ENCODE assay signal across 24 cellular contexts in the genomic region with DNA sequence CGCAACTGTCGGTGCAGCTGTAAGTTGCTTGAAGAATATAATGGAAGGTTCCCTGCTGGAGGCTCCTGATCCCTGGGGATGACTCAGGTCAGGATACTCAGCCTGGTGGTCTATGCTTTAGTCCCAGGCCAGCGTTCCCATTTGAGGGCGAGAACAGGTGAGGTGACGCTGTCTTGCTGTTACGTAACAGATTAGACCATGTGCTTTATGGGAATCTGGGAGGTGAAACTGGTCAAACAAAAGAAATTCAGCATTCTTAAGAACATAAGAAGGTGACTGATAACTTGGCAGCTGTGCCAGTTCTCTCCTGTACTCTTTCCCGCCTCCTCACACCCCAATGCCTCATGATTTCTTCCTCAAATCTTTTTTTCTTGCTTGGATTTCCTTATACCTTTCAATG. TPM values are rescaled to one million over a fixed set of nuclear protein-coding genes. Genes with fewer than 3 reads are reported as not detected.
DNase-seq lines count a peak whose midpoint lies in the region; ATAC-seq, FAIRE-seq and TF ChIP-seq lines count a peak whose summit lies in the region.
"Had no signal": no experiment of that assay in that cellular context is flagged by ENCODE, and none has a peak within 500 bp of the region (broad histone marks: within the 10 kb centered on the region; RNA-seq: fewer than 3 reads in every experiment).

A gene with protein sequence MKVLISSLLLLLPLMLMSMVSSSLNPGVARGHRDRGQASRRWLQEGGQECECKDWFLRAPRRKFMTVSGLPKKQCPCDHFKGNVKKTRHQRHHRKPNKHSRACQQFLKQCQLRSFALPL (minus strand): TSS at position 114 of the 400 bp plus-strand sequence. CDS start 114 bp downstream, outside the sequence.

- no peak within 1 kb of the TSS for H3K27ac ChIP-seq in K562 (ENCODE audit: extremely low read depth, low read depth, low read length)
- peak within 1 kb of the TSS; percentile 76 to 90 for H3K27ac ChIP-seq in liver (ENCODE audit: low read depth in 1 of 2, low read length in 2 of 2)
- peak within 1 kb of the TSS; percentile 74 for H3K27ac ChIP-seq in upper lobe of right lung
- no peak within 1 kb of the TSS for H3K27ac ChIP-seq in right atrium auricular region
- H3K27ac ChIP-seq: BLaER1 treated with 17β-estradiol and CSF1 and Interleukin-3, amounts not matched to agents 10 nM and 100 nM; brain microvascular endothelial cell had no signal

- H3K4me1 ChIP-seq in K562 (replicated peaks in 1 of 2; ENCODE audit: control insufficient read depth in 2 of 2, insufficient read depth in 2 of 2, low read length in 2 of 2) (no peaks in the 10 kb centered on the region; a peak in 1 of 5 replicates), liver (ENCODE audit: control insufficient read depth in 4 of 4, insufficient read depth in 4 of 4, low read length in 3 of 4) (peaks cover 6 to 25% (median 16%) of the 10 kb centered on the region in 4 donors), upper lobe of right lung (peaks cover 18% of the 10 kb centered on the region), right atrium auricular region (no peaks in the 10 kb centered on the region)

- H3K36me3 Mint-ChIP-seq in activated CD8-positive, alpha-beta T cell treated with anti-CD3 and anti-CD28 coated beads, Interleukin-2, amount 10 ng/mL, durations not matched to agents 7 days and 5 days (ENCODE audit: low read depth), result no peaks in the 10 kb centered on the region
- H3K36me3 Mint-ChIP-seq: activated naive CD4-positive, alpha-beta T cell treated with anti-CD3 and anti-CD28 coated beads, Interleukin-2, amount 50 U/mL, for 24 hours; natural killer cell; WTC11 had no signal

- peak within 1 kb of the TSS; percentile 8; the same call in 1 of the 2 replicates for H2AFZ ChIP-seq in K562 (ENCODE audit: low read depth, low read length)

- no peaks in the 10 kb centered on the region for H3K79me2 ChIP-seq in K562 (ENCODE audit: control insufficient read depth, insufficient read depth, low read length)

- H3K4me3 ChIP-seq in K562, result no peak within 1 kb of the TSS
- no peak within 1 kb of the TSS for H3K4me3 ChIP-seq in liver (ENCODE audit: low read depth in 1 of 3, low read length in 3 of 3)
- H3K4me3 ChIP-seq in upper lobe of right lung, result peak within 1 kb of the TSS; percentile 43
- H3K4me3 ChIP-seq in right atrium auricular region, result no peak within 1 kb of the TSS
- H3K4me3 ChIP-seq: BLaER1 treated with 17β-estradiol and CSF1 and Interleukin-3, amounts not matched to agents 10 nM and 100 nM; smooth muscle cell; suprapubic skin had no signal

- BruUV-seq in K562 (replicated peaks; lab: Mats Ljungman, UMichigan), result no TSS peak

- intact Hi-C loops in K562 (cut with micrococcal nuclease), result no loop called here
- intact Hi-C loops in upper lobe of right lung (cut with DNase I), result no loop called here

- no peaks in the 10 kb centered on the region for H3K36me3 ChIP-seq in K562 (ENCODE audit: control insufficient read depth, insufficient read depth, low read length)
- no peaks in the 10 kb centered on the region for H3K36me3 ChIP-seq in liver (ENCODE audit: control insufficient read depth in 4 of 4, insufficient read depth in 3 of 4, low read depth in 1 of 4, low read length in 3 of 4)
- H3K36me3 ChIP-seq in upper lobe of right lung, result no peaks in the 10 kb centered on the region
- H3K36me3 ChIP-seq in right atrium auricular region, result no peaks in the 10 kb centered on the region
- H3K36me3 ChIP-seq: BLaER1 treated with 17β-estradiol and CSF1 and Interleukin-3, amounts not matched to agents 10 nM and 100 nM; brain microvascular endothelial cell; suprapubic skin had no signal

- POLR2A ChIA-PET in K562 (lab: Yijun Ruan, JAX), result no interaction called here
- POLR2A ChIA-PET in activated CD8-positive, alpha-beta T cell treated with anti-CD3 and anti-CD28 coated beads, Interleukin-2, amount 10 ng/mL, durations not matched to agents 7 days and 5 days (lab: Charles Lee), result no interaction called here

- in situ Hi-C loops in K562 (cut with MboI), result no loop called here

- no peak within 1 kb of the TSS for H3K4me2 ChIP-seq in K562 (ENCODE audit: insufficient read depth, low read length)
- H3K4me2 ChIP-seq: smooth muscle cell had no signal

- CTCF ChIA-PET in K562 (lab: Yijun Ruan, JAX; ENCODE audit: low intra/inter-chr PET ratio), result no interaction called here
- CTCF ChIA-PET in activated CD8-positive, alpha-beta T cell treated with anti-CD3 and anti-CD28 coated beads, Interleukin-2, amount 10 ng/mL, durations not matched to agents 7 days and 5 days (lab: Charles Lee), result interaction anchor here (2.4 to 3.2 kb wide), 4 partner anchors 8 to 87 kb away, joined by 8 to 96 read pairs (median 47); a partner anchor contains a TSS

- peaks cover 25% of the 10 kb centered on the region for H3K4me1 Mint-ChIP-seq in activated CD8-positive, alpha-beta T cell treated with anti-CD3 and anti-CD28 coated beads, Interleukin-2, amount 10 ng/mL, durations not matched to agents 7 days and 5 days (ENCODE audit: low read depth)

- H3K9me3 ChIP-seq in K562 (replicated peaks; ENCODE audit: control insufficient read depth, insufficient read depth, low read depth, low read length) (no peaks in the 10 kb centered on the region), liver (ENCODE audit: control insufficient read depth in 4 of 4, low read length in 3 of 4) (no peaks in the 10 kb centered on the region), upper lobe of right lung (no peaks in the 10 kb centered on the region), right atrium auricular region (no peaks in the 10 kb centered on the region)
- H3K9me3 ChIP-seq: BLaER1 treated with 17β-estradiol and CSF1 and Interleukin-3, amounts not matched to agents 10 nM and 100 nM; suprapubic skin had no signal

- DNase-seq in NCI-H146 (lab: John Stamatoyannopoulos, UW) (peak; percentile 38), NCI-H146 treated with DMSO at 0.1 percent for 48 hours (lab: John Stamatoyannopoulos, UW; ENCODE audit: unreplicated experiment) (no peak), K562 (ENCODE audit: extremely low read depth in 1 of 4, low spot score in 3 of 4) (no peak), upper lobe of right lung (no peak), right atrium auricular region (ENCODE audit: low spot score) (no peak)
- no peak for DNase-seq in activated CD8-positive, alpha-beta T cell treated with anti-CD3 and anti-CD28 coated beads, Interleukin-2, amount 10 ng/mL, durations not matched to agents 7 days and 5 days
- DNase-seq in stimulated activated CD4-positive, alpha-beta T cell treated with anti-CD3 and anti-CD28 coated beads, Interleukin-15, amount 100 ng/mL, for 24 hours, result no peak
- DNase-seq: 8988T; activated CD4-positive, alpha-beta memory T cell treated with anti-CD3 and anti-CD28 coated beads, Interleukin-2, amount 10 ng/mL, durations not matched to agents 7 days and 5 days; activated T-cell treated with anti-CD3 and anti-CD28 coated beads, Interleukin-2, amount 50 U/mL, for 4 hours; brain microvascular endothelial cell; erythroblast; natural killer cell; NCI-H187 treated with DMSO at 0.1 percent for 48 hours; OCI-M1; stimulated activated CD8-positive, alpha-beta memory T cell treated with anti-CD3 and anti-CD28 coated beads, Interleukin-4, amount 100 ng/mL, for 48 hours had no signal

- TF ChIP-seq POLR2A in K562 (conservative IDR thresholded peaks at IDR 0.05), result no peak

- WGBS in K562 (ENCODE audit: insufficient coverage, low coverage, missing lambda C conversion rate), result 53% methylated on average over 7 of the region's 7 CpGs
- 95% methylated on average over 7 of the region's 7 CpGs for WGBS in liver

- H3K9me3 Mint-ChIP-seq in activated CD8-positive, alpha-beta T cell treated with anti-CD3 and anti-CD28 coated beads, Interleukin-2, amount 10 ng/mL, durations not matched to agents 7 days and 5 days (ENCODE audit: insufficient read depth), result no peaks in the 10 kb centered on the region
- H3K9me3 Mint-ChIP-seq: activated CD4-positive, alpha-beta memory T cell treated with anti-CD3 and anti-CD28 coated beads, Interleukin-2, amount 10 ng/mL, durations not matched to agents 7 days and 5 days; activated naive CD4-positive, alpha-beta T cell treated with anti-CD3 and anti-CD28 coated beads, Interleukin-2, amount 50 U/mL, for 24 hours; activated T-cell treated with anti-CD3 and anti-CD28 coated beads, Interleukin-2, amount 50 U/mL, for 4 hours; dendritic cell treated with granulocyte-macrophage colony-stimulating factor and Interleukin-4, amounts not matched to agents 40 ng/mL and 50 ng/mL, for 4 days; natural killer cell; WTC11 had no signal

- no peak for TF ChIP-seq RAD21 in K562 (CRISPR knock-in tag; conservative IDR thresholded peaks at IDR 0.05 in 1 of 2, IDR thresholded peaks at IDR 0.05 in 1 of 2)
- TF ChIP-seq RAD21 in liver (IDR thresholded peaks at IDR 0.05), result no peak

- no peak for TF ChIP-seq EP300 in K562 (IDR thresholded peaks at IDR 0.05; ENCODE audit: low read length)

- TF ChIP-seq CTCF in K562 (IDR thresholded peaks at IDR 0.05 in 2 of 3, conservative IDR thresholded peaks at IDR 0.05 in 1 of 3; ENCODE audit: insufficient read depth in 2 of 3, low read depth in 1 of 3, low read length in 3 of 3), result no peak
- no peak for TF ChIP-seq CTCF in liver (IDR thresholded peaks at IDR 0.05; ENCODE audit: low read depth, low read length, missing input control)
- no peak for TF ChIP-seq CTCF in upper lobe of right lung (IDR thresholded peaks at IDR 0.05)
- no peak for TF ChIP-seq CTCF in right atrium auricular region (IDR thresholded peaks at IDR 0.05)

- no peaks in the 10 kb centered on the region for H3K9me1 ChIP-seq in K562 (ENCODE audit: control insufficient read depth, insufficient read depth, low read length)

- peaks cover 3% of the 10 kb centered on the region for H3K27me3 Mint-ChIP-seq in activated CD8-positive, alpha-beta T cell treated with anti-CD3 and anti-CD28 coated beads, Interleukin-2, amount 10 ng/mL, durations not matched to agents 7 days and 5 days (ENCODE audit: low read depth)
- H3K27me3 Mint-ChIP-seq: activated naive CD4-positive, alpha-beta T cell treated with anti-CD3 and anti-CD28 coated beads, Interleukin-2, amount 50 U/mL, for 24 hours had no signal

- no peak for FAIRE-seq in K562 (lab: Jason Lieb, UNC)

- no peak within 1 kb of the TSS for H3K4me3 Mint-ChIP-seq in activated CD8-positive, alpha-beta T cell treated with anti-CD3 and anti-CD28 coated beads, Interleukin-2, amount 10 ng/mL, durations not matched to agents 7 days and 5 days
- H3K4me3 Mint-ChIP-seq: activated CD4-positive, alpha-beta memory T cell treated with anti-CD3 and anti-CD28 coated beads, Interleukin-2, amount 10 ng/mL, durations not matched to agents 7 days and 5 days; activated naive CD4-positive, alpha-beta T cell treated with anti-CD3 and anti-CD28 coated beads, Interleukin-2, amount 50 U/mL, for 24 hours; dendritic cell treated with granulocyte-macrophage colony-stimulating factor and Interleukin-4, amounts not matched to agents 40 ng/mL and 50 ng/mL, for 4 days; natural killer cell; WTC11 had no signal

- no peak within 1 kb of the TSS for H3K9ac ChIP-seq in K562 (ENCODE audit: insufficient read depth in 1 of 2, low read depth in 2 of 2, low read length in 2 of 2)
- no peak within 1 kb of the TSS for H3K9ac ChIP-seq in liver (ENCODE audit: low read depth in 1 of 2, low read length in 2 of 2)
- H3K9ac ChIP-seq: BLaER1 treated with 17β-estradiol and CSF1 and Interleukin-3, amounts not matched to agents 10 nM and 100 nM had no signal

- ATAC-seq in K562 (no peak), upper lobe of right lung (peak; percentile 56)
- ATAC-seq in activated CD8-positive, alpha-beta T cell treated with anti-CD3 and anti-CD28 coated beads, Interleukin-2, amount 10 ng/mL, durations not matched to agents 7 days and 5 days, result no peak
- ATAC-seq: activated T-cell treated with anti-CD3 and anti-CD28 coated beads, Interleukin-2, amount 50 U/mL, for 4 hours; natural killer cell; WTC11 had no signal

- no peak within 1 kb of the TSS for H3K27ac Mint-ChIP-seq in activated CD8-positive, alpha-beta T cell treated with anti-CD3 and anti-CD28 coated beads, Interleukin-2, amount 10 ng/mL, durations not matched to agents 7 days and 5 days
- H3K27ac Mint-ChIP-seq: activated CD4-positive, alpha-beta memory T cell treated with anti-CD3 and anti-CD28 coated beads, Interleukin-2, amount 10 ng/mL, durations not matched to agents 7 days and 5 days; activated naive CD4-positive, alpha-beta T cell treated with anti-CD3 and anti-CD28 coated beads, Interleukin-2, amount 50 U/mL, for 24 hours; dendritic cell treated with granulocyte-macrophage colony-stimulating factor and Interleukin-4, amounts not matched to agents 40 ng/mL and 50 ng/mL, for 4 days; WTC11 had no signal

- H4K20me1 ChIP-seq in K562 (replicated peaks; ENCODE audit: control insufficient read depth, insufficient read depth, low read length), result no peaks in the 10 kb centered on the region

- H3K27me3 ChIP-seq in K562 (ENCODE audit: control insufficient read depth in 2 of 2, insufficient read depth in 2 of 2, low read length in 2 of 2) (no peaks in the 10 kb centered on the region; a peak in 1 of 5 replicates), liver (ENCODE audit: control insufficient read depth in 4 of 4, insufficient read depth in 4 of 4, low read length in 3 of 4) (no peaks in the 10 kb centered on the region), upper lobe of right lung (no peaks in the 10 kb centered on the region), right atrium auricular region (no peaks in the 10 kb centered on the region)
- H3K27me3 ChIP-seq: brain microvascular endothelial cell, suprapubic skin had no signal

RNA-seq across cellular contexts. Expression of the gene that starts here (rescaled TPM):
- total RNA-seq in K562 (2011; cell fraction: chromatin; rRNA removed; ENCODE audit: low replicate concordance), result not detected in 2 replicates
- not detected in 2 replicates for total RNA-seq in K562 (2011; cell fraction: nucleolus; rRNA removed)
- total RNA-seq in K562 (2011; cell fraction: nucleoplasm; rRNA removed), result not detected in 2 replicates
- not detected in 2 replicates for total RNA-seq in K562 (2014; rRNA removed)
- total RNA-seq in K562 (2014; rRNA removed; fragmentation: Illumina TruSeq; extraction: Trizol), result not detected in 2 replicates
- not detected in 2 replicates for total RNA-seq in K562 (2015; rRNA removed; fragmentation: Illumina TruSeq; extraction: Trizol)
- total RNA-seq in K562 (2021), result not detected in 2 replicates
- not detected in 2 replicates for polyA plus RNA-seq in K562 (2011; rRNA removed)
- not detected in 2 replicates for polyA plus RNA-seq in K562 (2011; cell fraction: cytosol; rRNA removed)
- not detected in 2 replicates for polyA plus RNA-seq in K562 (2011; cell fraction: nucleus; rRNA removed)
- 0.14 and 0.19 TPM in 2 replicates for polyA plus RNA-seq in K562 (2012)
- 0.10 TPM in 1 of 2 replicates, not detected in the other for polyA plus RNA-seq in K562 (2014; fragmentation: Illumina TruSeq; extraction: Trizol)
- polyA plus RNA-seq in K562 (2014; fragmentation: Nextera tagmentation; extraction: Ambion mirVana), result under 1 TPM in 1 of 2 experiments, not detected in 1; 0.15 TPM
- polyA plus RNA-seq in K562 (2014; rRNA removed), result not detected in 2 replicates
- polyA minus RNA-seq in K562 (2011; rRNA and poly(A)+ RNA removed), result not detected in 2 replicates
- polyA minus RNA-seq in K562 (2011; cell fraction: cytosol; rRNA and poly(A)+ RNA removed), result not detected in 2 replicates
- not detected in 2 replicates for polyA minus RNA-seq in K562 (2011; cell fraction: nucleus; rRNA and poly(A)+ RNA removed)
- total RNA-seq in liver, result under 1 TPM in 1 of 2 donors, not detected in 1; 0.93 TPM
- polyA plus RNA-seq in liver, result under 1 TPM in 1 of 2 donors, not detected in 1; 0.10 TPM
- 150 TPM for total RNA-seq in upper lobe of right lung
- total RNA-seq in activated CD8-positive, alpha-beta T cell treated with anti-CD3 and anti-CD28 coated beads, Interleukin-2, amount 10 ng/mL, durations not matched to agents 7 days and 5 days, result not detected
- not detected for total RNA-seq in right atrium auricular region
- total RNA-seq: activated CD4-positive, alpha-beta memory T cell treated with anti-CD3 and anti-CD28 coated beads, Interleukin-2, amount 10 ng/mL, durations not matched to agents 7 days and 5 days; activated T-cell treated with anti-CD3 and anti-CD28 coated beads, Interleukin-2, amount 50 U/mL, for 4 hours; natural killer cell; smooth muscle cell; T-helper 2 cell treated with Interferon-gamma antibody and Interleukin-4, amounts not matched to agents 100 ng/mL and 5 ng/mL, for 36 hours; WTC11 had no signal
- polyA plus RNA-seq: smooth muscle cell had no signal

Comparison
In these comparisons a context has a peak if more than half of its experiments do, and no peak if none do; other contexts are left out.
1. RNA of the gene that starts here (total RNA-seq): 150 TPM in upper lobe of right lung (single experiment); 0.93 TPM in liver, not detected in K562, not detected in activated CD8-positive, alpha-beta T cell treated with anti-CD3 and anti-CD28 coated beads, Interleukin-2, amount 10 ng/mL, durations not matched to agents 7 days and 5 days and not detected in right atrium auricular region; every median in the first group is over 10 times any median in the second.
2. H3K27ac ChIP-seq: peak in liver (2 of 2) and upper lobe of right lung (single experiment); none in K562 (single experiment) and right atrium auricular region (0 of 2).